In the genomic region with DNA sequence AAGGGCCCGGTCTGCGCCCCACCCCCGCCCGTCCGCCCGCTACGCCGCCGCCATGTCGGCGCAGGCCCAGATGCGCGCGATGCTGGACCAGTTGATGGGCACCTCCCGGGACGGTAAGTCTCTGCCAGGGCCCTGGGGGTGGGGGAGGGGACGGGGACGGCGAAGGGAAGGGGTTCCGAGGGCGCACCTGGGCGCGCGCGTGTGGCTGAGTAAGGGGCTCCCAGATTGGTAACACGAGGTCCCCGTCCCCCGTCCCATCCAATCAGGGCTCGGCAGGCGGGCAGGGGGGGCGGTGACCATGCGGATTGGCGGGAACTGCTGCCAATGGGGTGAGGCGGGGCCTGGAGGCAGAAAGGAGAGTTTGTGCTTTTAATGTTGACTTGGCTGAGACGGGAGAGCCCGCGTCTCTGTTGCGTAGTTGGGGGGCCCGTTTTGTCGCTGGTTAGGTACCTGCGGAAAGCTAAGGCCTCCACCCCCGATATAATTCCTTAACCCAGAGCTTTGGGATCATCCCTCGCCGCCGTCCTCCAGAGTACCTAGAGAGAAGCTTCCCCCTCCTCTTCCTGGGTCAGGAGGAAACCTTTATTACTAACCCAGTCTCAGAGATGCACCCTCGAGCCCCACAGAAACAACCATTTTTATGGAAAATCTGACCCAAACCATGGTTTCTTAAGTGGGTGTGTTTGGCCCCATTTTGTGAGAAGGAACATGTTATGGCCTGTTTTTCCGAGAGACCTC, we compare ENCODE assay signal across 8 cellular contexts. TPM values are rescaled to one million over a fixed set of nuclear protein-coding genes. Genes with fewer than 3 reads are reported as not detected.
DNase-seq lines count a peak whose midpoint lies in the region; ATAC-seq and TF ChIP-seq lines count a peak whose summit lies in the region.

No MANE protein-coding gene starts in this region.

- H3K4me1 ChIP-seq in CD4-positive, alpha-beta memory T cell (ENCODE audit: insufficient read depth, low read length), result peaks cover 54% of the 10 kb centered on the region

- peak overlapping the region; percentile 98 to 99 (median 99) for H3K27ac Mint-ChIP-seq in CD4-positive, alpha-beta memory T cell
- peak overlapping the region; percentile 100 for H3K27ac Mint-ChIP-seq in activated CD4-positive, alpha-beta memory T cell treated with anti-CD3 and anti-CD28 coated beads, Interleukin-2, amount 10 ng/mL, durations not matched to agents 7 days and 5 days

- H3K27me3 ChIP-seq in CD4-positive, alpha-beta memory T cell (ENCODE audit: insufficient read depth, low read length), result no peaks in the 10 kb centered on the region
- no peaks in the 10 kb centered on the region for H3K27me3 ChIP-seq in dorsolateral prefrontal cortex

- intact Hi-C loops in CD4-positive, alpha-beta memory T cell (cut with micrococcal nuclease), result loop anchor here (5.0 kb wide), 1 partner anchor 817 kb away; the partner anchor contains the start of gene KDM7A
- intact Hi-C loops in dorsolateral prefrontal cortex (cut with DNase I) (loop anchor here (5.0 kb wide), 1 partner anchor 72 kb away; no protein-coding TSS in a partner anchor), lower leg skin (cut with DNase I; ENCODE audit: low total_unique reads) (no loop called here)

- peak overlapping the region; percentile 84 to 90 for H3K4me3 ChIP-seq in CD4-positive, alpha-beta memory T cell (ENCODE audit: low read length in 2 of 2)
- peak overlapping the region; percentile 73 to 99 (median 93) for H3K4me3 ChIP-seq in dorsolateral prefrontal cortex
- peak overlapping the region; percentile 98 for H3K4me3 ChIP-seq in lower leg skin (ENCODE audit: low read depth, poor library complexity, severe bottlenecking)

- H3K27ac ChIP-seq in CD4-positive, alpha-beta memory T cell (ENCODE audit: low read depth, low read length), result peak overlapping the region; percentile 98
- H3K27ac ChIP-seq in dorsolateral prefrontal cortex, result peak overlapping the region; percentile 96 to 100 (median 100)

- CTCF ChIA-PET in CD4-positive, alpha-beta memory T cell (lab: Charles Lee; ENCODE audit: partially characterized antibody), result interaction anchor here (1.2 to 2.5 kb wide), 2 partner anchors 10 to 21 kb away, joined by 3 to 8 read pairs; no protein-coding TSS in a partner anchor
- CTCF ChIA-PET in activated CD4-positive, alpha-beta memory T cell treated with anti-CD3 and anti-CD28 coated beads, Interleukin-2, amount 10 ng/mL, durations not matched to agents 7 days and 5 days (lab: Charles Lee), result interaction anchor here (0.8 to 2.4 kb wide), 5 partner anchors 11 to 343 kb away, joined by 3 to 11 read pairs (median 4); partner anchors contain the start of gene FMC1

- TF ChIP-seq CTCF in dorsolateral prefrontal cortex (IDR thresholded peaks at IDR 0.05 in 54 of 56, conservative IDR thresholded peaks at IDR 0.05 in 2 of 56; ENCODE audit: low read depth in 1 of 56, partially characterized antibody in 56 of 56) (peak in 1 of 56 donors; percentile 2), lower leg skin (IDR thresholded peaks at IDR 0.05) (no peak)

- WGBS in lower leg skin, 2 donors, result 0% methylated on average over 22 to 42 of the region's 47 CpGs

- TF ChIP-seq POLR2A in lower leg skin (IDR thresholded peaks at IDR 0.05), result no peak

- DNase-seq in CD4-positive, alpha-beta memory T cell, result peak; percentile 96 to 99 (median 97)
- DNase-seq in HK-2 (ENCODE audit: unreplicated experiment) (peak; percentile 98), NCI-H82 (lab: John Stamatoyannopoulos, UW) (peak; percentile 98), dorsolateral prefrontal cortex (peak; percentile 93 to 98 (median 96)), lower leg skin (ENCODE audit: low spot score in 2 of 2) (peak; percentile 98 to 100)
- DNase-seq in activated CD4-positive, alpha-beta memory T cell treated with anti-CD3 and anti-CD28 coated beads, Interleukin-2, amount 10 ng/mL, durations not matched to agents 7 days and 5 days, result peak; percentile 98
- DNase-seq in stimulated activated CD4-positive, alpha-beta T cell treated with anti-CD3 and anti-CD28 coated beads, Interleukin-4, amount 100 ng/mL, for 24 hours, result peak; percentile 99

- H3K36me3 ChIP-seq in CD4-positive, alpha-beta memory T cell (ENCODE audit: insufficient read depth, low read length), result no peaks in the 10 kb centered on the region

- no peaks in the 10 kb centered on the region for H3K9me3 Mint-ChIP-seq in CD4-positive, alpha-beta memory T cell
- H3K9me3 Mint-ChIP-seq in activated CD4-positive, alpha-beta memory T cell treated with anti-CD3 and anti-CD28 coated beads, Interleukin-2, amount 10 ng/mL, durations not matched to agents 7 days and 5 days, result no peaks in the 10 kb centered on the region

- POLR2A ChIA-PET in CD4-positive, alpha-beta memory T cell (lab: Charles Lee; ENCODE audit: partially characterized antibody), result interaction anchor here (0.6 to 4.0 kb wide), 20 partner anchors 10 to 1118 kb away, joined by 3 to 107 read pairs (median 6); partner anchors contain the start of genes FMC1 and KDM7A
- POLR2A ChIA-PET in activated CD4-positive, alpha-beta memory T cell treated with anti-CD3 and anti-CD28 coated beads, Interleukin-2, amount 10 ng/mL, durations not matched to agents 7 days and 5 days (lab: Charles Lee), result interaction anchor here (0.7 to 3.2 kb wide), 35 partner anchors 10 to 1563 kb away, joined by 3 to 57 read pairs (median 4); partner anchors contain the start of genes FMC1 and TBXAS1

- H3K4me3 Mint-ChIP-seq in CD4-positive, alpha-beta memory T cell, result peak overlapping the region; percentile 96 to 100 (median 99)
- peak overlapping the region; percentile 96 for H3K4me3 Mint-ChIP-seq in activated CD4-positive, alpha-beta memory T cell treated with anti-CD3 and anti-CD28 coated beads, Interleukin-2, amount 10 ng/mL, durations not matched to agents 7 days and 5 days

- H3K36me3 Mint-ChIP-seq in CD4-positive, alpha-beta memory T cell, result peaks cover 8 to 39% of the 10 kb centered on the region in 2 donors
- H3K36me3 Mint-ChIP-seq in activated CD4-positive, alpha-beta memory T cell treated with anti-CD3 and anti-CD28 coated beads, Interleukin-2, amount 10 ng/mL, durations not matched to agents 7 days and 5 days (ENCODE audit: low read depth), result peaks cover 46% of the 10 kb centered on the region

- H3K4me1 Mint-ChIP-seq in CD4-positive, alpha-beta memory T cell, result peaks cover 26 to 73% (median 44%) of the 10 kb centered on the region in 4 donors
- H3K4me1 Mint-ChIP-seq in activated CD4-positive, alpha-beta memory T cell treated with anti-CD3 and anti-CD28 coated beads, Interleukin-2, amount 10 ng/mL, durations not matched to agents 7 days and 5 days, result peaks cover 52% of the 10 kb centered on the region

- no peaks in the 10 kb centered on the region for H3K27me3 Mint-ChIP-seq in CD4-positive, alpha-beta memory T cell
- H3K27me3 Mint-ChIP-seq in activated CD4-positive, alpha-beta memory T cell treated with anti-CD3 and anti-CD28 coated beads, Interleukin-2, amount 10 ng/mL, durations not matched to agents 7 days and 5 days, result no peaks in the 10 kb centered on the region

- H3K9me3 ChIP-seq in CD4-positive, alpha-beta memory T cell (ENCODE audit: control insufficient read depth in 1 of 2, low read length in 2 of 2), result no peaks in the 10 kb centered on the region

- peak; percentile 61 for ATAC-seq in GM19452 (IDR thresholded peaks at IDR 0.05; ENCODE audit: unreplicated experiment)

RNA-seq across cellular contexts. Expression of gene LUC7L2, which starts 0.7 kb away (rescaled TPM):
- 100 to 1,000 TPM; 131 to 133 TPM for total RNA-seq in CD4-positive, alpha-beta memory T cell
- polyA plus RNA-seq in CD4-positive, alpha-beta memory T cell, result 10 to 100 TPM; 50.0 to 73.0 TPM
- total RNA-seq in activated CD4-positive, alpha-beta memory T cell treated with anti-CD3 and anti-CD28 coated beads, Interleukin-2, amount 10 ng/mL, durations not matched to agents 7 days and 5 days, result 100 to 1,000 TPM; 106 to 110 TPM
- total RNA-seq in dorsolateral prefrontal cortex (100 to 1,000 TPM in 97 of 120 experiments, 10 to 100 TPM in 23; 87.7 to 161 (median 115) TPM), lower leg skin (10 to 100 TPM; 48.7 to 71.7 (median 56.8) TPM)

RNA-seq across cellular contexts. Expression of gene FMC1, which starts 19.2 kb away (rescaled TPM):
- total RNA-seq in CD4-positive, alpha-beta memory T cell, result 10 to 100 TPM in 1 of 2 experiments, 1 to 10 TPM in 1; 6.7 to 12.5 TPM
- polyA plus RNA-seq in CD4-positive, alpha-beta memory T cell, result 10 to 100 TPM; 47.8 to 66.8 TPM
- total RNA-seq in activated CD4-positive, alpha-beta memory T cell treated with anti-CD3 and anti-CD28 coated beads, Interleukin-2, amount 10 ng/mL, durations not matched to agents 7 days and 5 days, result 1 to 10 TPM; 9.9 TPM
- total RNA-seq in dorsolateral prefrontal cortex, result 10 to 100 TPM in 96 of 120 experiments, 1 to 10 TPM in 24; 5.3 to 24.4 (median 13.1) TPM
- 10 to 100 TPM in 2 of 4 donors, 1 to 10 TPM in 2; 3.9 to 12.3 (median 8.0) TPM for total RNA-seq in lower leg skin

Comparison
In these comparisons a context has a peak if more than half of its experiments do, and no peak if none do; other contexts are left out.
1. Peak in every context shown above with its lines: DNase-seq, ATAC-seq, H3K4me3 ChIP-seq and H3K27ac ChIP-seq.